ENCODE assay signal across 30 cellular contexts in genomic region chr12:79590751-79591150, GRCh38.
"Had no signal": no experiment of that assay in that cellular context is flagged by ENCODE, and none has a peak within 500 bp of the region (broad histone marks: within the 10 kb centered on the region; RNA-seq: fewer than 3 reads in every experiment).

No MANE protein-coding gene starts in this region.

- H3K4me1 ChIP-seq: adrenal gland, body of pancreas, gastrocnemius medialis, heart left ventricle had no signal

- ATAC-seq: activated naive CD8-positive, alpha-beta T cell treated with anti-CD3 and anti-CD28 coated beads, Interleukin-2, amount 50 U/mL, for 24 hours; activated T-cell treated with anti-CD3 and anti-CD28 coated beads, Interleukin-2, amount 50 U/mL, for 4 hours; activated T-helper 17 cell treated with anti-CD3 and anti-CD28 coated beads, Interleukin-2, amount 50 U/mL, for 72 hours; body of pancreas; effector memory CD8-positive, alpha-beta T cell; foreskin keratinocyte; gastrocnemius medialis; heart left ventricle had no signal

- H3K36me3 ChIP-seq: adrenal gland, gastrocnemius medialis had no signal

- H3K9me3 Mint-ChIP-seq: activated CD4-positive, alpha-beta memory T cell treated with anti-CD3 and anti-CD28 coated beads, Interleukin-2, amount 10 ng/mL, durations not matched to agents 7 days and 5 days; activated CD4-positive, alpha-beta T cell treated with anti-CD3 and anti-CD28 coated beads, Interleukin-2, amount 10 ng/mL, durations not matched to agents 7 days and 5 days; activated naive CD8-positive, alpha-beta T cell treated with anti-CD3 and anti-CD28 coated beads, Interleukin-2, amount 50 U/mL, for 24 hours; activated T-cell treated with anti-CD3 and anti-CD28 coated beads, Interleukin-2, amount 50 U/mL, for 4 hours; activated T-helper 17 cell treated with anti-CD3 and anti-CD28 coated beads, Interleukin-2, amount 50 U/mL, for 72 hours; effector memory CD8-positive, alpha-beta T cell had no signal

- H3K27ac Mint-ChIP-seq: activated CD4-positive, alpha-beta memory T cell treated with anti-CD3 and anti-CD28 coated beads, Interleukin-2, amount 10 ng/mL, durations not matched to agents 7 days and 5 days; activated CD4-positive, alpha-beta T cell treated with anti-CD3 and anti-CD28 coated beads, Interleukin-2, amount 10 ng/mL, durations not matched to agents 7 days and 5 days; activated naive CD8-positive, alpha-beta T cell; activated naive CD8-positive, alpha-beta T cell treated with anti-CD3 and anti-CD28 coated beads, Interleukin-2, amount 50 U/mL, for 24 hours; activated T-helper 17 cell treated with anti-CD3 and anti-CD28 coated beads, Interleukin-2, amount 50 U/mL, for 72 hours; effector memory CD8-positive, alpha-beta T cell had no signal

- DNase-seq: activated CD4-positive, alpha-beta memory T cell treated with anti-CD3 and anti-CD28 coated beads, Interleukin-2, amount 10 ng/mL, durations not matched to agents 7 days and 5 days; activated CD4-positive, alpha-beta T cell treated with anti-CD3 and anti-CD28 coated beads for 1 hour; activated CD4-positive, alpha-beta T cell treated with anti-CD3 and anti-CD28 coated beads for 4 hours; activated CD4-positive, alpha-beta T cell treated with anti-CD3 and anti-CD28 coated beads, Interleukin-2, amount 10 ng/mL, durations not matched to agents 7 days and 5 days; activated CD4-positive, alpha-beta T cell treated with anti-CD3 and anti-CD28 coated beads, Interleukin-2, amount 50 U/mL, for 4 hours; activated CD8-positive, alpha-beta memory T cell treated with anti-CD3 and anti-CD28 coated beads for 24 hours; activated effector memory CD4-positive, alpha-beta T cell treated with Interleukin-2 at 50 U/mL for 16 hours; activated gamma-delta T cell treated with Interleukin-2 at 50 U/mL for 16 hours; activated naive CD4-positive, alpha-beta T cell treated with anti-CD3 and anti-CD28 coated beads, Interleukin-2, amount 50 U/mL, for 16 hours; activated naive CD4-positive, alpha-beta T cell treated with Interleukin-2 at 50 U/mL for 16 hours; activated naive CD8-positive, alpha-beta T cell treated with anti-CD3 and anti-CD28 coated beads, Interleukin-2, amount 50 U/mL, for 24 hours; activated T-cell treated with anti-CD3 and anti-CD28 coated beads, Interleukin-2, amount 50 U/mL, for 4 hours; adrenal gland; amygdala; aorta; body of pancreas; caudate nucleus; cortex of kidney; dermis blood vessel endothelial cell; effector CD4-positive, alpha-beta T cell; effector memory CD8-positive, alpha-beta T cell; erythroblast; foreskin keratinocyte; gastrocnemius medialis; glutamatergic neuron; heart left ventricle; T-helper 2 cell had no signal

- H3K4me3 ChIP-seq: adrenal gland, body of pancreas, esophagus muscularis mucosa, gastrocnemius medialis, heart left ventricle had no signal

- H3K9me3 ChIP-seq: adrenal gland, body of pancreas, esophagus muscularis mucosa, gastrocnemius medialis, heart left ventricle had no signal

- H3K4me3 Mint-ChIP-seq: activated CD4-positive, alpha-beta memory T cell treated with anti-CD3 and anti-CD28 coated beads, Interleukin-2, amount 10 ng/mL, durations not matched to agents 7 days and 5 days; activated CD4-positive, alpha-beta T cell treated with anti-CD3 and anti-CD28 coated beads, Interleukin-2, amount 10 ng/mL, durations not matched to agents 7 days and 5 days; activated naive CD8-positive, alpha-beta T cell; activated naive CD8-positive, alpha-beta T cell treated with anti-CD3 and anti-CD28 coated beads, Interleukin-2, amount 50 U/mL, for 24 hours; activated T-cell treated with anti-CD3 and anti-CD28 coated beads, Interleukin-2, amount 50 U/mL, for 4 hours; activated T-helper 17 cell treated with anti-CD3 and anti-CD28 coated beads, Interleukin-2, amount 50 U/mL, for 72 hours; effector memory CD8-positive, alpha-beta T cell had no signal

- H3K4me1 Mint-ChIP-seq: activated CD4-positive, alpha-beta memory T cell treated with anti-CD3 and anti-CD28 coated beads, Interleukin-2, amount 10 ng/mL, durations not matched to agents 7 days and 5 days; activated CD4-positive, alpha-beta T cell treated with anti-CD3 and anti-CD28 coated beads, Interleukin-2, amount 10 ng/mL, durations not matched to agents 7 days and 5 days; activated naive CD8-positive, alpha-beta T cell treated with anti-CD3 and anti-CD28 coated beads, Interleukin-2, amount 50 U/mL, for 24 hours; activated T-helper 17 cell treated with anti-CD3 and anti-CD28 coated beads, Interleukin-2, amount 50 U/mL, for 72 hours had no signal

- H3K27ac ChIP-seq: adrenal gland, body of pancreas, esophagus muscularis mucosa, foreskin keratinocyte, gastrocnemius medialis, heart left ventricle had no signal

- H3K36me3 Mint-ChIP-seq: activated naive CD8-positive, alpha-beta T cell had no signal

- H3K27me3 ChIP-seq: adrenal gland, body of pancreas, esophagus muscularis mucosa, foreskin keratinocyte, gastrocnemius medialis, heart left ventricle had no signal

- H3K27me3 Mint-ChIP-seq: activated CD4-positive, alpha-beta memory T cell treated with anti-CD3 and anti-CD28 coated beads, Interleukin-2, amount 10 ng/mL, durations not matched to agents 7 days and 5 days; activated CD4-positive, alpha-beta T cell treated with anti-CD3 and anti-CD28 coated beads, Interleukin-2, amount 10 ng/mL, durations not matched to agents 7 days and 5 days; activated naive CD8-positive, alpha-beta T cell; activated naive CD8-positive, alpha-beta T cell treated with anti-CD3 and anti-CD28 coated beads, Interleukin-2, amount 50 U/mL, for 24 hours; activated T-helper 17 cell treated with anti-CD3 and anti-CD28 coated beads, Interleukin-2, amount 50 U/mL, for 72 hours; effector memory CD8-positive, alpha-beta T cell had no signal
